ENCODE assay signal across 8 cellular contexts in genomic region chr3:172039352-172040077, GRCh38. TPM values are rescaled to one million over a fixed set of nuclear protein-coding genes. Genes with fewer than 3 reads are reported as not detected.
A peak's percentile ranks its signal among the peaks of the same experiment; 100 is the strongest.
DNase-seq lines count a peak whose midpoint lies in the region; ATAC-seq and TF ChIP-seq lines count a peak whose summit lies in the region.

Gene FNDC3B, plus strand, starts transcription at chr3:172039578. Its CDS starts 72,902 bp downstream, at chr3:172112480.

- peak within 1 kb of the TSS; percentile 81 for H3K4me3 Mint-ChIP-seq in WTC11

- no peaks in the 10 kb centered on the region for H3K36me3 Mint-ChIP-seq in WTC11

- CTCF ChIA-PET in AG04449 (lab: Yijun Ruan, JAX) = interaction anchor here (2.2 kb wide), 1 partner anchor 12 kb away, joined by 10 read pairs; no protein-coding TSS in a partner anchor
- CTCF ChIA-PET in WTC11 (lab: Charles Lee) = interaction anchor here (0.7 to 2.1 kb wide), 5 partner anchors 104 to 302 kb away, joined by 3 to 7 read pairs (median 4); no protein-coding TSS in a partner anchor

- POLR2A ChIA-PET in AG04449 (lab: Yijun Ruan, JAX) = interaction anchor here (0.6 to 1.1 kb wide), 8 partner anchors 23 to 293 kb away, joined by 3 to 8 read pairs (median 4); no protein-coding TSS in a partner anchor
- POLR2A ChIA-PET in WTC11 (lab: Charles Lee) = interaction anchor here (0.6 to 1.2 kb wide), 4 partner anchors 8 to 131 kb away, joined by 3 to 6 read pairs (median 3); no protein-coding TSS in a partner anchor

- DNase-seq in AG04449 (ENCODE audit: low read depth, low spot score) (peak; percentile 70), NCI-H226 (peak; percentile 89), WTC11 (ENCODE audit: low spot score) (peak; percentile 94), cardiac fibroblast (ENCODE audit: low read depth in 2 of 2) (peak; percentile 98), inferior parietal cortex (ENCODE audit: extremely low spot score) (peak; percentile 94)
- DNase-seq in stimulated activated CD4-positive, alpha-beta T cell treated with anti-CD3 and anti-CD28 coated beads, Interleukin-12 subunit alpha, Interleukin-12 subunit beta, amount 100 ng/mL, for 24 hours (ENCODE audit: low read depth in 2 of 2) = peak; percentile 83 to 88

- no peaks in the 10 kb centered on the region for H3K9me3 Mint-ChIP-seq in WTC11

- peaks cover 51% of the 10 kb centered on the region for H3K4me1 Mint-ChIP-seq in WTC11

- no peak for TF ChIP-seq CTCF in AG04449 (IDR thresholded peaks at IDR 0.05; ENCODE audit: insufficient read depth, low read length, missing control alignments)
- TF ChIP-seq CTCF in WTC11 (IDR thresholded peaks at IDR 0.05) = no peak
- TF ChIP-seq CTCF in cardiac fibroblast (IDR thresholded peaks at IDR 0.05; ENCODE audit: low read depth, low read length) = no peak

- H3K4me3 ChIP-seq in AG04449 (ENCODE audit: low read depth, low read length) = peak within 1 kb of the TSS; percentile 89
- peak within 1 kb of the TSS; percentile 89 to 90 for H3K4me3 ChIP-seq in cardiac fibroblast (replicated peaks in 1 of 2; ENCODE audit: low read depth in 2 of 2, low read length in 2 of 2)

- H3K27me3 Mint-ChIP-seq in WTC11 (ENCODE audit: low read depth) = no peaks in the 10 kb centered on the region

- ATAC-seq in GM18907 (IDR thresholded peaks at IDR 0.05; ENCODE audit: unreplicated experiment) (peak; percentile 88), HG03159 (IDR thresholded peaks at IDR 0.05; ENCODE audit: unreplicated experiment) (peak; percentile 78), WTC11 (peak; percentile 73)

- peak within 1 kb of the TSS; percentile 89 for H3K27ac Mint-ChIP-seq in WTC11

TF ChIP-seq in WTC11, 78 proteins besides CTCF, POLR2A, EP300 and RAD21 (continues in another document):
- TF ChIP-seq GABPB1 (CRISPR knock-in tag; IDR thresholded peaks at IDR 0.05) = peak; percentile 73
- TF ChIP-seq KAT7 (CRISPR knock-in tag; IDR thresholded peaks at IDR 0.05; ENCODE audit: borderline replicate concordance) = 0 out of 2 replicates have a peak, but pooled peaks have one; percentile 20
- TF ChIP-seq USF2 (CRISPR knock-in tag; IDR thresholded peaks at IDR 0.05) = peak; percentile 68
- TF ChIP-seq ERG (CRISPR knock-in tag; IDR thresholded peaks at IDR 0.05) = no peak
- TF ChIP-seq USF1 (CRISPR knock-in tag; IDR thresholded peaks at IDR 0.05) = peak; percentile 59; the same call in 1 of the 2 replicates
- TF ChIP-seq ARID4B (CRISPR knock-in tag; IDR thresholded peaks at IDR 0.05; ENCODE audit: borderline replicate concordance) = peak; percentile 42; the same call in 1 of the 2 replicates
- TF ChIP-seq ETV6 (CRISPR knock-in tag; IDR thresholded peaks at IDR 0.05) = 0 out of 2 replicates have a peak, but pooled peaks have one; percentile 41
- TF ChIP-seq ZMAT4 (CRISPR knock-in tag; IDR thresholded peaks at IDR 0.05) = no peak
- peak; percentile 63; the same call in 1 of the 2 replicates for TF ChIP-seq ZBTB43 (CRISPR knock-in tag; IDR thresholded peaks at IDR 0.05)
- TF ChIP-seq HMGXB4 (CRISPR knock-in tag; IDR thresholded peaks at IDR 0.05) = peak; percentile 67; the same call in 1 of the 2 replicates
- TF ChIP-seq NR2C2 (CRISPR knock-in tag; IDR thresholded peaks at IDR 0.05) = no peak
- 0 out of 2 replicates have a peak, but pooled peaks have one; percentile 51 for TF ChIP-seq MYBL2 (CRISPR knock-in tag; IDR thresholded peaks at IDR 0.05)
- peak; percentile 58; the same call in 1 of the 2 replicates for TF ChIP-seq FOXP1 (CRISPR knock-in tag; IDR thresholded peaks at IDR 0.05; ENCODE audit: borderline replicate concordance)

RNA-seq across cellular contexts. Expression of gene FNDC3B, which starts in this region (rescaled TPM):
- total RNA-seq in WTC11 (2021) = 40.7 to 44.5 TPM (median 42.8 TPM) in 3 replicates

Comparison
In these comparisons a context has a peak if more than half of its experiments do, and no peak if none do; other contexts are left out.
1. Peak in every context shown above with its lines: DNase-seq, ATAC-seq and H3K4me3 ChIP-seq.